1 cellular context compared by ENCODE assay signal in genomic region chr22:49997932-49998717, GRCh38.
TF ChIP-seq lines count a peak whose summit lies in the region.

No MANE protein-coding gene starts in this region.

TF ChIP-seq in H1, 55 proteins besides CTCF, POLR2A, EP300 and RAD21:
- TF ChIP-seq CBX8 (IDR thresholded peaks at IDR 0.05; ENCODE audit: borderline replicate concordance, low read depth, low read length) (no peak), ZNF274 (IDR thresholded peaks at IDR 0.05; ENCODE audit: borderline replicate concordance, extremely low read depth, low read length) (no peak), EZH2 (IDR thresholded peaks at IDR 0.05; ENCODE audit: low read depth, low read length, severe bottlenecking) (no peak), TEAD4 (IDR thresholded peaks at IDR 0.05; ENCODE audit: low read depth, low read length) (no peak), RFX5 (IDR thresholded peaks at IDR 0.05; ENCODE audit: borderline replicate concordance, low read depth, low read length) (no peak), BCL11A (IDR thresholded peaks at IDR 0.05; ENCODE audit: low read depth in 2 of 2, low read length in 2 of 2) (no peak)
